Comparison of ENCODE assay signal across 2 cellular contexts in genomic region chr17:62618647-62619412, GRCh38.
A peak's percentile ranks its signal among the peaks of the same experiment; 100 is the strongest.
TF ChIP-seq lines count a peak whose summit lies in the region.

No MANE protein-coding gene starts in this region.

TF ChIP-seq in HCT116, 20 proteins besides CTCF, POLR2A, EP300 and RAD21:
- TF ChIP-seq POLR2AphosphoS5 (IDR thresholded peaks at IDR 0.05; ENCODE audit: low read depth, low read length) (no peak), ZFX (IDR thresholded peaks at IDR 0.05) (no peak), SRF (IDR thresholded peaks at IDR 0.05; ENCODE audit: low read depth) (no peak), JUND (IDR thresholded peaks at IDR 0.05) (no peak), CBX3 (IDR thresholded peaks at IDR 0.05; ENCODE audit: low read depth) (no peak), ZNF274 (IDR thresholded peaks at IDR 0.05; ENCODE audit: low read depth, low read length) (no peak), EGR1 (IDR thresholded peaks at IDR 0.05; ENCODE audit: low read depth) (no peak), YY1 (IDR thresholded peaks at IDR 0.05; ENCODE audit: extremely low read depth, insufficient replicate concordance, low read depth, low read length) (no peak), CEBPB (IDR thresholded peaks at IDR 0.05; ENCODE audit: low read depth) (no peak), FOSL1 (IDR thresholded peaks at IDR 0.05; ENCODE audit: low read depth) (no peak), EZH2phosphoT487 (IDR thresholded peaks at IDR 0.05; ENCODE audit: borderline replicate concordance) (no peak), MAX (IDR thresholded peaks at IDR 0.05) (no peak), ELF1 (IDR thresholded peaks at IDR 0.05; ENCODE audit: borderline replicate concordance, low read depth) (no peak), SIN3A (IDR thresholded peaks at IDR 0.05; ENCODE audit: low read depth) (no peak)
- TF ChIP-seq, protein P1, sequence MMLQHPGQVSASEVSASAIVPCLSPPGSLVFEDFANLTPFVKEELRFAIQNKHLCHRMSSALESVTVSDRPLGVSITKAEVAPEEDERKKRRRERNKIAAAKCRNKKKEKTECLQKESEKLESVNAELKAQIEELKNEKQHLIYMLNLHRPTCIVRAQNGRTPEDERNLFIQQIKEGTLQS (IDR thresholded peaks at IDR 0.05) = no peak
- TF ChIP-seq, protein P2, sequence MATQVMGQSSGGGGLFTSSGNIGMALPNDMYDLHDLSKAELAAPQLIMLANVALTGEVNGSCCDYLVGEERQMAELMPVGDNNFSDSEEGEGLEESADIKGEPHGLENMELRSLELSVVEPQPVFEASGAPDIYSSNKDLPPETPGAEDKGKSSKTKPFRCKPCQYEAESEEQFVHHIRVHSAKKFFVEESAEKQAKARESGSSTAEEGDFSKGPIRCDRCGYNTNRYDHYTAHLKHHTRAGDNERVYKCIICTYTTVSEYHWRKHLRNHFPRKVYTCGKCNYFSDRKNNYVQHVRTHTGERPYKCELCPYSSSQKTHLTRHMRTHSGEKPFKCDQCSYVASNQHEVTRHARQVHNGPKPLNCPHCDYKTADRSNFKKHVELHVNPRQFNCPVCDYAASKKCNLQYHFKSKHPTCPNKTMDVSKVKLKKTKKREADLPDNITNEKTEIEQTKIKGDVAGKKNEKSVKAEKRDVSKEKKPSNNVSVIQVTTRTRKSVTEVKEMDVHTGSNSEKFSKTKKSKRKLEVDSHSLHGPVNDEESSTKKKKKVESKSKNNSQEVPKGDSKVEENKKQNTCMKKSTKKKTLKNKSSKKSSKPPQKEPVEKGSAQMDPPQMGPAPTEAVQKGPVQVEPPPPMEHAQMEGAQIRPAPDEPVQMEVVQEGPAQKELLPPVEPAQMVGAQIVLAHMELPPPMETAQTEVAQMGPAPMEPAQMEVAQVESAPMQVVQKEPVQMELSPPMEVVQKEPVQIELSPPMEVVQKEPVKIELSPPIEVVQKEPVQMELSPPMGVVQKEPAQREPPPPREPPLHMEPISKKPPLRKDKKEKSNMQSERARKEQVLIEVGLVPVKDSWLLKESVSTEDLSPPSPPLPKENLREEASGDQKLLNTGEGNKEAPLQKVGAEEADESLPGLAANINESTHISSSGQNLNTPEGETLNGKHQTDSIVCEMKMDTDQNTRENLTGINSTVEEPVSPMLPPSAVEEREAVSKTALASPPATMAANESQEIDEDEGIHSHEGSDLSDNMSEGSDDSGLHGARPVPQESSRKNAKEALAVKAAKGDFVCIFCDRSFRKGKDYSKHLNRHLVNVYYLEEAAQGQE (IDR thresholded peaks at IDR 0.05; ENCODE audit: low read depth) = no peak

TF ChIP-seq in K562, 482 proteins besides CTCF, POLR2A, EP300 and RAD21 (continues in another document):
- TF ChIP-seq CEBPB (tag; IDR thresholded peaks at IDR 0.05) (peak; percentile 65), MLLT1 (IDR thresholded peaks at IDR 0.05) (no peak), MAFK (IDR thresholded peaks at IDR 0.05; ENCODE audit: low read length) (no peak), NFE2 (IDR thresholded peaks at IDR 0.05; ENCODE audit: low read depth) (no peak), YBX1 (IDR thresholded peaks at IDR 0.05) (no peak), NR1H2 (CRISPR knock-in tag; IDR thresholded peaks at IDR 0.05) (no peak), ZNF217 (CRISPR knock-in tag; IDR thresholded peaks at IDR 0.05) (no peak), MCM2 (IDR thresholded peaks at IDR 0.05; ENCODE audit: low read depth) (no peak), SIX5 (IDR thresholded peaks at IDR 0.05; ENCODE audit: borderline replicate concordance in 1 of 2, insufficient read depth in 1 of 2, low read depth in 1 of 2, low read length in 2 of 2) (no peak), FOS (IDR thresholded peaks at IDR 0.05; ENCODE audit: extremely low read depth, insufficient read length) (no peak), NBN (IDR thresholded peaks at IDR 0.05; ENCODE audit: low read depth) (no peak), RBM14 (IDR thresholded peaks at IDR 0.05; ENCODE audit: borderline replicate concordance, insufficient read depth, low read depth, low read length) (no peak), OTX1 (CRISPR knock-in tag; IDR thresholded peaks at IDR 0.05) (no peak), ZBTB11 (CRISPR knock-in tag; IDR thresholded peaks at IDR 0.05) (peak in 1 of 3 experiments; percentile 18; a peak in 1 of 6 replicates), POLR2G (IDR thresholded peaks at IDR 0.05; ENCODE audit: low read depth, low read length) (0 out of 2 replicates have a peak, but pooled peaks have one; percentile 12), ZNF592 (IDR thresholded peaks at IDR 0.05) (no peak), ZNF644 (tag; IDR thresholded peaks at IDR 0.05; ENCODE audit: low read depth) (no peak)
- TF ChIP-seq, protein P3, sequence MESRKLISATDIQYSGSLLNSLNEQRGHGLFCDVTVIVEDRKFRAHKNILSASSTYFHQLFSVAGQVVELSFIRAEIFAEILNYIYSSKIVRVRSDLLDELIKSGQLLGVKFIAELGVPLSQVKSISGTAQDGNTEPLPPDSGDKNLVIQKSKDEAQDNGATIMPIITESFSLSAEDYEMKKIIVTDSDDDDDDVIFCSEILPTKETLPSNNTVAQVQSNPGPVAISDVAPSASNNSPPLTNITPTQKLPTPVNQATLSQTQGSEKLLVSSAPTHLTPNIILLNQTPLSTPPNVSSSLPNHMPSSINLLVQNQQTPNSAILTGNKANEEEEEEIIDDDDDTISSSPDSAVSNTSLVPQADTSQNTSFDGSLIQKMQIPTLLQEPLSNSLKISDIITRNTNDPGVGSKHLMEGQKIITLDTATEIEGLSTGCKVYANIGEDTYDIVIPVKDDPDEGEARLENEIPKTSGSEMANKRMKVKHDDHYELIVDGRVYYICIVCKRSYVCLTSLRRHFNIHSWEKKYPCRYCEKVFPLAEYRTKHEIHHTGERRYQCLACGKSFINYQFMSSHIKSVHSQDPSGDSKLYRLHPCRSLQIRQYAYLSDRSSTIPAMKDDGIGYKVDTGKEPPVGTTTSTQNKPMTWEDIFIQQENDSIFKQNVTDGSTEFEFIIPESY (CRISPR knock-in tag; IDR thresholded peaks at IDR 0.05) = no peak
- TF ChIP-seq, protein P4, sequence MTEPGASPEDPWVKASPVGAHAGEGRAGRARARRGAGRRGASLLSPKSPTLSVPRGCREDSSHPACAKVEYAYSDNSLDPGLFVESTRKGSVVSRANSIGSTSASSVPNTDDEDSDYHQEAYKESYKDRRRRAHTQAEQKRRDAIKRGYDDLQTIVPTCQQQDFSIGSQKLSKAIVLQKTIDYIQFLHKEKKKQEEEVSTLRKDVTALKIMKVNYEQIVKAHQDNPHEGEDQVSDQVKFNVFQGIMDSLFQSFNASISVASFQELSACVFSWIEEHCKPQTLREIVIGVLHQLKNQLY (CRISPR knock-in tag; conservative IDR thresholded peaks at IDR 0.05) = no peak
- TF ChIP-seq, protein P5, sequence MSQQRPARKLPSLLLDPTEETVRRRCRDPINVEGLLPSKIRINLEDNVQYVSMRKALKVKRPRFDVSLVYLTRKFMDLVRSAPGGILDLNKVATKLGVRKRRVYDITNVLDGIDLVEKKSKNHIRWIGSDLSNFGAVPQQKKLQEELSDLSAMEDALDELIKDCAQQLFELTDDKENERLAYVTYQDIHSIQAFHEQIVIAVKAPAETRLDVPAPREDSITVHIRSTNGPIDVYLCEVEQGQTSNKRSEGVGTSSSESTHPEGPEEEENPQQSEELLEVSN (IDR thresholded peaks at IDR 0.05; ENCODE audit: borderline replicate concordance in 1 of 2, extremely low read depth in 1 of 2, insufficient read depth in 1 of 2, insufficient read length in 1 of 2, low read depth in 1 of 2, low read length in 1 of 2, poor library complexity in 1 of 2, severe bottlenecking in 1 of 2) = no peak
